17 cellular contexts compared by ENCODE assay signal in genomic region chr1:244065960-244066388, GRCh38. TPM values are rescaled to one million over a fixed set of nuclear protein-coding genes. Genes with fewer than 3 reads are reported as not detected.
A peak's percentile ranks its signal among the peaks of the same experiment; 100 is the strongest.
DNase-seq lines count a peak whose midpoint lies in the region; ATAC-seq, FAIRE-seq and TF ChIP-seq lines count a peak whose summit lies in the region.
"Had no signal": no experiment of that assay in that cellular context is flagged by ENCODE, and none has a peak within 500 bp of the region (broad histone marks: within the 10 kb centered on the region; RNA-seq: fewer than 3 reads in every experiment).

No MANE protein-coding gene starts in this region.

- intact Hi-C loops in K562 (cut with micrococcal nuclease): no loop called here

- no peak overlapping the region for H2BK120ac ChIP-seq in H9 (ENCODE audit: low read depth, low read length, poor library complexity, severe bottlenecking)

- H2AFZ ChIP-seq in K562 (ENCODE audit: low read depth, low read length) (no peak overlapping the region), H9 (ENCODE audit: low read length) (no peak overlapping the region)

- POLR2A ChIA-PET in K562 (lab: Yijun Ruan, JAX): interaction anchor here (0.8 to 1.4 kb wide), 3 partner anchors 9 to 12 kb away, joined by 4 to 6 read pairs (median 6); no protein-coding TSS in a partner anchor

- H4K91ac ChIP-seq in H9 (ENCODE audit: insufficient read length, low read depth, low read length): no peak overlapping the region

- H3T11ph ChIP-seq in H9 (ENCODE audit: low read length): no peak overlapping the region

- peaks cover 40 to 49% of the 10 kb centered on the region in 2 experiments for H3K27me3 ChIP-seq in K562 (ENCODE audit: control insufficient read depth in 2 of 2, insufficient read depth in 2 of 2, low read length in 2 of 2)
- H3K27me3 ChIP-seq in H9 (ENCODE audit: insufficient read depth, low read length): no peaks in the 10 kb centered on the region
- no peaks in the 10 kb centered on the region for H3K27me3 ChIP-seq in effector memory CD4-positive, alpha-beta T cell (replicated peaks; ENCODE audit: control insufficient read depth, insufficient read depth, low read length, poor library complexity, severe bottlenecking)

- H3K9me1 ChIP-seq in K562 (ENCODE audit: control insufficient read depth, insufficient read depth, low read length): no peaks in the 10 kb centered on the region

- no peaks in the 10 kb centered on the region for H3K23me2 ChIP-seq in H9 (ENCODE audit: insufficient read length, low read depth, low read length, poor library complexity, severe bottlenecking)

- H3K4me2 ChIP-seq in K562 (ENCODE audit: insufficient read depth, low read length) (no peak overlapping the region), H9 (ENCODE audit: insufficient read depth, insufficient read length, low read length) (no peak overlapping the region)

- H3K79me2 ChIP-seq in K562 (ENCODE audit: control insufficient read depth, insufficient read depth, low read length) (no peaks in the 10 kb centered on the region), H9 (ENCODE audit: insufficient read depth, low read length) (no peaks in the 10 kb centered on the region)

- no peak overlapping the region for H2BK15ac ChIP-seq in H9 (ENCODE audit: low read depth, low read length)

- no peak overlapping the region for H3K14ac ChIP-seq in H9 (ENCODE audit: insufficient read depth, low read length)

- H3K27ac Mint-ChIP-seq in H9: no peak overlapping the region
- H3K27ac Mint-ChIP-seq: activated naive CD8-positive, alpha-beta T cell treated with anti-CD3 and anti-CD28 coated beads, Interleukin-2, amount 10 ng/mL, durations not matched to agents 7 days and 5 days; naive B cell; T-helper 1 cell treated with Interleukin-12 subunit alpha and Interleukin-12 subunit beta and Interleukin-4 antibody, amounts not matched to agents 30 μg/mL and 1 μg/mL, for 36 hours had no signal

- TF ChIP-seq CTCF in AG10803 (conservative IDR thresholded peaks at IDR 0.05; ENCODE audit: low read length) (no peak), K562 (IDR thresholded peaks at IDR 0.05 in 2 of 3, conservative IDR thresholded peaks at IDR 0.05 in 1 of 3; ENCODE audit: insufficient read depth in 2 of 3, low read depth in 1 of 3, low read length in 3 of 3) (no peak), H9 (conservative IDR thresholded peaks at IDR 0.05) (no peak)

- CTCF ChIA-PET in K562 (lab: Yijun Ruan, JAX; ENCODE audit: low intra/inter-chr PET ratio): no interaction called here

- no peak overlapping the region for H4K8ac ChIP-seq in H9 (replicated peaks; ENCODE audit: insufficient read length, low read depth, low read length)

- no peaks in the 10 kb centered on the region; a peak in 1 of 5 replicates for H3K9me3 Mint-ChIP-seq in H9
- H3K9me3 Mint-ChIP-seq: activated naive CD8-positive, alpha-beta T cell treated with anti-CD3 and anti-CD28 coated beads, Interleukin-2, amount 10 ng/mL, durations not matched to agents 7 days and 5 days; naive B cell; T-helper 1 cell treated with Interleukin-12 subunit alpha and Interleukin-12 subunit beta and Interleukin-4 antibody, amounts not matched to agents 30 μg/mL and 1 μg/mL, for 36 hours had no signal

- H2BK20ac ChIP-seq in H9 (ENCODE audit: low read depth, low read length, poor library complexity, severe bottlenecking): no peak overlapping the region

- no peak overlapping the region for H2AK5ac ChIP-seq in H9 (ENCODE audit: insufficient read length, low read length)

- FAIRE-seq in K562 (lab: Jason Lieb, UNC): no peak
- FAIRE-seq: endothelial cell of umbilical vein, islet of Langerhans had no signal

- H3K27ac ChIP-seq in K562 (ENCODE audit: extremely low read depth, low read depth, low read length) (no peak overlapping the region), H9 (ENCODE audit: insufficient read length, low read depth, low read length) (no peak overlapping the region)
- H3K27ac ChIP-seq in effector memory CD4-positive, alpha-beta T cell (ENCODE audit: insufficient read depth, low read length, poor library complexity, severe bottlenecking): no peak overlapping the region

- WGBS in K562 (ENCODE audit: insufficient coverage, low coverage, missing lambda C conversion rate): 4% methylated on average over 4 of the region's 4 CpGs
- no CpG with 5 or more reads among the region's 4 CpGs for WGBS in H9 (ENCODE audit: extremely low coverage, insufficient read length, low lambda C conversion rate)

- TF ChIP-seq RAD21 in K562 (CRISPR knock-in tag; conservative IDR thresholded peaks at IDR 0.05 in 1 of 2, IDR thresholded peaks at IDR 0.05 in 1 of 2): no peak

- H3K4me1 ChIP-seq in K562 (replicated peaks in 1 of 2; ENCODE audit: control insufficient read depth in 2 of 2, insufficient read depth in 2 of 2, low read length in 2 of 2) (peaks cover 0 to 3% of the 10 kb centered on the region in 2 experiments; a peak in 1 of 5 replicates), H9 (ENCODE audit: insufficient read depth, low read length) (no peaks in the 10 kb centered on the region; the same call in 1 of the 2 replicates)
- H3K4me1 ChIP-seq in effector memory CD4-positive, alpha-beta T cell (ENCODE audit: control insufficient read depth, insufficient read depth, low read length, poor library complexity, severe bottlenecking): no peaks in the 10 kb centered on the region

- TF ChIP-seq EP300 in K562 (IDR thresholded peaks at IDR 0.05; ENCODE audit: low read length): no peak

- H3K9me3 ChIP-seq in K562 (replicated peaks; ENCODE audit: control insufficient read depth, insufficient read depth, low read depth, low read length) (no peaks in the 10 kb centered on the region), H9 (ENCODE audit: control insufficient read depth, low read depth, low read length) (no peaks in the 10 kb centered on the region)
- H3K9me3 ChIP-seq in effector memory CD4-positive, alpha-beta T cell (ENCODE audit: control insufficient read depth, low read length): no peaks in the 10 kb centered on the region

- H4K5ac ChIP-seq in H9 (ENCODE audit: insufficient read length, low read depth, low read length): no peak overlapping the region

- H2BK5ac ChIP-seq in H9 (ENCODE audit: insufficient read length, low read length): no peak overlapping the region

- H3K56ac ChIP-seq in H9 (ENCODE audit: insufficient read length, low read depth, low read length): no peak overlapping the region

- TF ChIP-seq POLR2A in K562 (conservative IDR thresholded peaks at IDR 0.05): no peak

- H3K4me3 ChIP-seq in AG10803 (ENCODE audit: low read length) (no peak overlapping the region), K562 (no peak overlapping the region)
- H3K4me3 ChIP-seq in effector memory CD4-positive, alpha-beta T cell (ENCODE audit: insufficient read depth, low read depth, low read length, poor library complexity, severe bottlenecking): no peak overlapping the region

- H3K36me3 Mint-ChIP-seq in H9 (ENCODE audit: insufficient read depth in 1 of 3, low read depth in 3 of 3): no peaks in the 10 kb centered on the region
- H3K36me3 Mint-ChIP-seq: activated naive CD8-positive, alpha-beta T cell treated with anti-CD3 and anti-CD28 coated beads, Interleukin-2, amount 10 ng/mL, durations not matched to agents 7 days and 5 days; naive B cell had no signal

- no TSS peak for BruUV-seq in K562 (replicated peaks; lab: Mats Ljungman, UMichigan)

- no peak for ATAC-seq in K562
- no peak for ATAC-seq in HG02870 (IDR thresholded peaks at IDR 0.05; ENCODE audit: unreplicated experiment)

- no peak overlapping the region for H3K23ac ChIP-seq in H9 (ENCODE audit: insufficient read length, low read depth, low read length)

- DNase-seq in AG10803 (ENCODE audit: low read depth) (peak; percentile 95), MV-4-11 (lab: John Stamatoyannopoulos, UW) (peak; percentile 41), K562 (ENCODE audit: extremely low read depth in 1 of 4, low spot score in 3 of 4) (no peak), hepatic stellate cell (ENCODE audit: low spot score) (peak; percentile 72), H9 (no peak), NCI-H69 (lab: John Stamatoyannopoulos, UW) (no peak)
- no peak for DNase-seq in effector memory CD4-positive, alpha-beta T cell
- DNase-seq: activated CD8-positive, alpha-beta memory T cell treated with anti-CD3 and anti-CD28 coated beads for 24 hours; activated naive CD8-positive, alpha-beta T cell treated with anti-CD3 and anti-CD28 coated beads, Interleukin-2, amount 10 ng/mL, durations not matched to agents 7 days and 5 days; COR-L47; Kasumi-1; naive B cell; NCI-H524 treated with DMSO at 0.1 percent for 48 hours had no signal

- H3K4me3 Mint-ChIP-seq in H9: no peak overlapping the region
- H3K4me3 Mint-ChIP-seq: activated naive CD8-positive, alpha-beta T cell treated with anti-CD3 and anti-CD28 coated beads, Interleukin-2, amount 10 ng/mL, durations not matched to agents 7 days and 5 days; naive B cell; T-helper 1 cell treated with Interleukin-12 subunit alpha and Interleukin-12 subunit beta and Interleukin-4 antibody, amounts not matched to agents 30 μg/mL and 1 μg/mL, for 36 hours had no signal

- no peak overlapping the region for H3K4ac ChIP-seq in H9 (ENCODE audit: low read depth, low read length)

- H3K27me3 Mint-ChIP-seq in H9 (ENCODE audit: low read depth): peaks cover 4% of the 10 kb centered on the region; the same call in 1 of the 2 replicates
- H3K27me3 Mint-ChIP-seq: naive B cell had no signal

- no peak overlapping the region for H2BK12ac ChIP-seq in H9 (ENCODE audit: insufficient read length, low read depth, low read length)

- H4K20me1 ChIP-seq in K562 (replicated peaks; ENCODE audit: control insufficient read depth, insufficient read depth, low read length): no peaks in the 10 kb centered on the region
- H4K20me1 ChIP-seq in H9 (ENCODE audit: control insufficient read depth, insufficient read depth, insufficient read length): no peaks in the 10 kb centered on the region

- H3K79me1 ChIP-seq in H9 (ENCODE audit: insufficient read depth, low read depth, low read length, poor library complexity, severe bottlenecking): no peaks in the 10 kb centered on the region

- H3K4me1 Mint-ChIP-seq in H9: peaks cover 32 to 33% of the 10 kb centered on the region in 2 experiments

- in situ Hi-C loops in K562 (cut with MboI): no loop called here

- H3K36me3 ChIP-seq in K562 (ENCODE audit: control insufficient read depth, insufficient read depth, low read length): no peaks in the 10 kb centered on the region
- no peaks in the 10 kb centered on the region for H3K36me3 ChIP-seq in effector memory CD4-positive, alpha-beta T cell (ENCODE audit: control insufficient read depth, insufficient read depth, low read length)

- no peak overlapping the region for H3K18ac ChIP-seq in H9 (ENCODE audit: insufficient read length, low read depth, low read length)

- H3K9ac ChIP-seq in K562 (ENCODE audit: insufficient read depth in 1 of 2, low read depth in 2 of 2, low read length in 2 of 2) (no peak overlapping the region), H9 (ENCODE audit: extremely low read depth, insufficient read length, low read length) (no peak overlapping the region)

RNA-seq across cellular contexts. Expression of gene ZBTB18, which starts 14.9 kb away (rescaled TPM):
- total RNA-seq in K562 (2011; cell fraction: chromatin; rRNA removed; ENCODE audit: low replicate concordance): 4.1 and 7.6 TPM in 2 replicates
- total RNA-seq in K562 (2011; cell fraction: nucleolus; rRNA removed): 3.3 and 4.6 TPM in 2 replicates
- total RNA-seq in K562 (2011; cell fraction: nucleoplasm; rRNA removed): 4.4 and 4.8 TPM in 2 replicates
- total RNA-seq in K562 (2014; rRNA removed) (1.4 and 1.5 TPM in 2 replicates), K562 (2014; rRNA removed; fragmentation: Illumina TruSeq; extraction: Trizol) (1.6 and 2.0 TPM in 2 replicates), K562 (2015; rRNA removed; fragmentation: Illumina TruSeq; extraction: Trizol) (1.6 and 1.7 TPM in 2 replicates), K562 (2021) (2.1 and 2.2 TPM in 2 replicates), H9 (2021) (11.9 and 12.1 TPM in 2 replicates)
- polyA plus RNA-seq in K562 (2011; rRNA removed) (2.6 TPM in 2 replicates), K562 (2014; fragmentation: Illumina TruSeq; extraction: Trizol) (1.6 TPM in 2 replicates), K562 (2014; fragmentation: Nextera tagmentation; extraction: Ambion mirVana) (under 1 TPM; 0.13 to 0.24 TPM), K562 (2014; rRNA removed) (1.7 and 1.8 TPM in 2 replicates)
- 1.6 and 1.8 TPM in 2 replicates for polyA plus RNA-seq in K562 (2011; cell fraction: cytosol; rRNA removed)
- 6.9 and 7.8 TPM in 2 replicates for polyA plus RNA-seq in K562 (2011; cell fraction: nucleus; rRNA removed)
- 1.3 and 1.4 TPM in 2 replicates for polyA plus RNA-seq in K562 (2012)
- 3.7 and 4.1 TPM in 2 replicates for polyA minus RNA-seq in K562 (2011; rRNA and poly(A)+ RNA removed)
- polyA minus RNA-seq in K562 (2011; cell fraction: cytosol; rRNA and poly(A)+ RNA removed): 1.7 and 2.6 TPM in 2 replicates
- 2.6 and 4.3 TPM in 2 replicates for polyA minus RNA-seq in K562 (2011; cell fraction: nucleus; rRNA and poly(A)+ RNA removed)

Comparison
In these comparisons a context has a peak if more than half of its experiments do, and no peak if none do; other contexts are left out.
1. DNase-seq: peak in AG10803 (single experiment), MV-4-11 (single experiment) and hepatic stellate cell (single experiment); none in K562 (0 of 4), H9 (single experiment), effector memory CD4-positive, alpha-beta T cell (0 of 3) and NCI-H69 (single experiment).